ENCODE assay signal across 11 cellular contexts in the genomic region with DNA sequence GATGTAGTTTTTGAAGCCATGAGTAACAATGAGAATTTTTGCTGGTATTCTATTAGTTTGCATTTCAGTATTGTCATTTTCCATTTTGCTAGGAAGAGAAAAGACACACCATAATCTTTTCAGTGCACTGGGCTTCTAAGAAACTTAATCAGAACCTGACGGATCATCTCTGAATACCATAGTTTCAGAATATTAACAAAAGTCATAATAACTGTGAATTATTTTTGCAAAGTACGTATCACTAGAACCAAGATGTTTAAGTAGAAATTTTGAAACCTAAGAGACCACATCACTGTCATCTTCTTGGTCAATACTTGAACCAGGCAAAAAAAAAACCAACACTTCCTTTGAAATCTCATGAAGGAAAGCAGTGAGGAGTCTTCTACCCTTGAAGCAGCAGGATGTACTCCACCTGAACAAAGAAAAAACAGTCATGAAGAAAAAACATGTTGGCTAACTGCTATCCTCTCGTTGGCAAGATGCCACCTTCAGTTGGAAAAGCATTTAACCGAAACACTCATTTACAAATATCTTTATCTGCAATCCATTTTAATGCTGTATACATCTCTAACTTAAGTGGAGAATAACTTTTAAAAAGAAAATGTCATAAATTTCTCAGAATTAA.
DNase-seq lines count a peak whose midpoint lies in the region.
"Had no signal": no experiment of that assay in that cellular context is flagged by ENCODE, and none has a peak within 500 bp of the region (broad histone marks: within the 10 kb centered on the region; RNA-seq: fewer than 3 reads in every experiment).

No MANE protein-coding gene starts in this region.

- H3K36me3 Mint-ChIP-seq in T-helper 2 cell treated with Interferon-gamma antibody and Interleukin-4, amounts not matched to agents 5 μg/mL and 100 μg/mL, for 36 hours (ENCODE audit: low read depth): peaks cover 12% of the 10 kb centered on the region

- H3K4me3 ChIP-seq in Jurkat, Clone E6-1 (ENCODE audit: low read length): peak overlapping the region; percentile 19

- peak overlapping the region; percentile 55 for H3K4me3 Mint-ChIP-seq in T-helper 2 cell treated with Interferon-gamma antibody and Interleukin-4, amounts not matched to agents 5 μg/mL and 100 μg/mL, for 36 hours

- no peaks in the 10 kb centered on the region for H3K27me3 Mint-ChIP-seq in T-helper 2 cell treated with Interferon-gamma antibody and Interleukin-4, amounts not matched to agents 5 μg/mL and 100 μg/mL, for 36 hours (ENCODE audit: low read depth)

- H3K27ac Mint-ChIP-seq in T-helper 2 cell treated with Interferon-gamma antibody and Interleukin-4, amounts not matched to agents 5 μg/mL and 100 μg/mL, for 36 hours: peak overlapping the region; percentile 71

- H3K27ac ChIP-seq in layer of hippocampus (ENCODE audit: low read depth, low read length): peak overlapping the region; percentile 27

- H3K4me1 Mint-ChIP-seq in T-helper 2 cell treated with Interferon-gamma antibody and Interleukin-4, amounts not matched to agents 5 μg/mL and 100 μg/mL, for 36 hours (ENCODE audit: low read depth): peaks cover 60% of the 10 kb centered on the region

- H3K27me3 ChIP-seq in layer of hippocampus (ENCODE audit: control insufficient read depth, insufficient read depth, low read length): no peaks in the 10 kb centered on the region

- H3K9me3 Mint-ChIP-seq in T-helper 2 cell treated with Interferon-gamma antibody and Interleukin-4, amounts not matched to agents 5 μg/mL and 100 μg/mL, for 36 hours: peaks cover 4% of the 10 kb centered on the region
- H3K9me3 Mint-ChIP-seq: immature natural killer cell had no signal

- DNase-seq in COR-L47 (lab: John Stamatoyannopoulos, UW): peak; percentile 22
- peak; percentile 97 for DNase-seq in Jurkat, Clone E6-1 (ENCODE audit: low read depth, low spot score)
- no peak for DNase-seq in T-helper 2 cell treated with Interferon-gamma antibody and Interleukin-4, amounts not matched to agents 5 μg/mL and 100 μg/mL, for 36 hours (ENCODE audit: low spot score)
- DNase-seq in NCI-H748 (lab: John Stamatoyannopoulos, UW; ENCODE audit: unreplicated experiment): no peak
- no peak for DNase-seq in central memory CD4-positive, alpha-beta T cell
- DNase-seq in NCI-H510A (lab: John Stamatoyannopoulos, UW): no peak
- DNase-seq in activated CD8-positive, alpha-beta memory T cell treated with anti-CD3 and anti-CD28 coated beads, Interleukin-2, amount 50 U/mL, for 48 hours: no peak
- DNase-seq: activated effector memory CD4-positive, alpha-beta T cell treated with Interleukin-2 at 50 U/mL for 16 hours; immature natural killer cell; right cardiac atrium had no signal

Comparison
In these comparisons a context has a peak if more than half of its experiments do, and no peak if none do; other contexts are left out.
1. DNase-seq: peak in COR-L47 (single experiment) and Jurkat, Clone E6-1 (single experiment); none in T-helper 2 cell treated with Interferon-gamma antibody and Interleukin-4, amounts not matched to agents 5 μg/mL and 100 μg/mL, for 36 hours (single experiment), NCI-H748 (single experiment), central memory CD4-positive, alpha-beta T cell (single experiment), NCI-H510A (single experiment) and activated CD8-positive, alpha-beta memory T cell treated with anti-CD3 and anti-CD28 coated beads, Interleukin-2, amount 50 U/mL, for 48 hours (single experiment).